15 cellular contexts compared by ENCODE assay signal in genomic region chr10:60704480-60704879, GRCh38.
DNase-seq lines count a peak whose midpoint lies in the region; ATAC-seq lines count a peak whose summit lies in the region.
"Had no signal": no experiment of that assay in that cellular context is flagged by ENCODE, and none has a peak within 500 bp of the region (broad histone marks: within the 10 kb centered on the region; RNA-seq: fewer than 3 reads in every experiment).

No MANE protein-coding gene starts in this region.

- DNase-seq in NCI-H526 (lab: John Stamatoyannopoulos, UW) (peak; percentile 9 to 10), NCI-H526 treated with DMSO at 0.1 percent for 48 hours (lab: John Stamatoyannopoulos, UW) (no peak), NCI-H69 (lab: John Stamatoyannopoulos, UW) (peak; percentile 88), foreskin melanocyte (peak; percentile 45), renal cortical epithelial cell (ENCODE audit: low read depth) (peak; percentile 83), glomerular visceral epithelial cell (ENCODE audit: extremely low spot score) (no peak), epidermal melanocyte (ENCODE audit: insufficient read length, low spot score) (no peak)
- DNase-seq: activated CD4-positive, alpha-beta memory T cell treated with anti-CD3 and anti-CD28 coated beads, Interleukin-2, amount 10 ng/mL, durations not matched to agents 7 days and 5 days; amniotic stem cell; esophagus squamous epithelium; hypothalamus; right cardiac atrium; stimulated activated CD4-positive, alpha-beta T cell treated with anti-CD3 and anti-CD28 coated beads, Interleukin-1b, Interleukin-23, amount 100 ng/mL, for 48 hours; thyroid gland had no signal

- ATAC-seq in HG02571 (IDR thresholded peaks at IDR 0.05; ENCODE audit: unreplicated experiment) = no peak
- ATAC-seq: right cardiac atrium had no signal

Comparison
In these comparisons a context has a peak if more than half of its experiments do, and no peak if none do; other contexts are left out.
1. DNase-seq: peak in NCI-H526 (2 of 2), NCI-H69 (single experiment), foreskin melanocyte (single experiment) and renal cortical epithelial cell (single experiment); none in NCI-H526 treated with DMSO at 0.1 percent for 48 hours (single experiment), glomerular visceral epithelial cell (single experiment) and epidermal melanocyte (single experiment).